1 cellular context compared by ENCODE assay signal in the genomic region with DNA sequence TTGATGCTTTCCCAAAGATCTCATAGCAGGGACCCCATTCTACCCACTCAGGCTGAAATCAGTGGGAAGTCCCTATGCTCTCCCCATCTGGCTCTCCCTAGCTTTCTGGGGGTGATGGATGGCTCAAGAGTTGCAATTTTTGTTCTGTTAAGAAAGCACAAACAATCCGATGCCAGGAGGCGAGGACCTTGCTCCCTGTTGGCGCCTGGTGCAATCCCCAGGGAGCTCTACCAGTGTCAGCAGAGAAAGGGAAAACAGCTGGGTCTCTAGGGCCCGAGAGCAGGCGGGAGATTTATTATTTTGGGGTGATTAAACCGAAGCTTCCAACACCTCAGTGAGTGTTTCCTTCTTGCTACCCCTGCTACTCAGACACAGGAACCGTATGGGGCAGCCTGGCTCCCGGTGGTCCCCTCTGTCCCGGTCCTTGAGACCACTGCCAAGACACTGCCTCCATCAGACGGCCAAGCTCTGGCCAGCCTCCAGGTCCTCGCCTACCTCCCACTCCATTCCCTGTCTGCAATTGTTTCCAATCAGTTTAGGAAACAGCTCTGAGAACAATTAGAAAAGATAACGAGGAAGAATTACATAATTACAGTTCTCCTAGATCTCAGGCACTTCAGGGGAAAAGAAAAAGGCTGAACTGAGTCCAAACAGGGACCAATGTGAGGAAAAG.
TF ChIP-seq lines count a peak whose summit lies in the region.

No MANE protein-coding gene starts in this region.

TF ChIP-seq in endothelial cell of umbilical vein, 7 proteins besides CTCF, POLR2A, EP300 and RAD21 (continued from another document):
- TF ChIP-seq, protein P1, sequence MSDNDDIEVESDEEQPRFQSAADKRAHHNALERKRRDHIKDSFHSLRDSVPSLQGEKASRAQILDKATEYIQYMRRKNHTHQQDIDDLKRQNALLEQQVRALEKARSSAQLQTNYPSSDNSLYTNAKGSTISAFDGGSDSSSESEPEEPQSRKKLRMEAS (IDR thresholded peaks at IDR 0.05; ENCODE audit: insufficient read depth, insufficient read length) = no peak
- TF ChIP-seq GATA2 (IDR thresholded peaks at IDR 0.05; ENCODE audit: insufficient read depth, insufficient read length, low read depth, low read length) (no peak), JUN (IDR thresholded peaks at IDR 0.05; ENCODE audit: borderline replicate concordance, insufficient read depth, insufficient read length, low read depth) (no peak)
